ENCODE assay signal across 28 cellular contexts in genomic region chr6:138246650-138247440, GRCh38. TPM values are rescaled to one million over a fixed set of nuclear protein-coding genes. Genes with fewer than 3 reads are reported as not detected.
"Had no signal": no experiment of that assay in that cellular context is flagged by ENCODE, and none has a peak within 500 bp of the region (broad histone marks: within the 10 kb centered on the region; RNA-seq: fewer than 3 reads in every experiment).

No MANE protein-coding gene starts in this region.

- H3K4me1 Mint-ChIP-seq: activated naive CD4-positive, alpha-beta T cell treated with anti-CD3 and anti-CD28 coated beads, Interleukin-2, amount 10 ng/mL, durations not matched to agents 7 days and 5 days; naive thymus-derived CD4-positive, alpha-beta T cell; neural crest cell; stimulated activated naive B cell treated with anti-CD40 and anti-IgM and Interleukin-4, amounts not matched to agents 10 μg/mL and 1 μg/mL and 100 μg/mL, for 72 hours had no signal

- DNase-seq: activated CD4-positive, alpha-beta T cell treated with anti-CD3 and anti-CD28 coated beads for 1 hour; activated CD4-positive, alpha-beta T cell treated with anti-CD3 and anti-CD28 coated beads, Interleukin-2, amount 50 U/mL, for 4 hours; activated CD8-positive, alpha-beta memory T cell treated with anti-CD3 and anti-CD28 coated beads for 24 hours; activated CD8-positive, alpha-beta memory T cell treated with anti-CD3 and anti-CD28 coated beads, Interleukin-2, amount 50 U/mL, for 48 hours; activated naive CD4-positive, alpha-beta T cell treated with anti-CD3 and anti-CD28 coated beads, Interleukin-2, amount 10 ng/mL, durations not matched to agents 7 days and 5 days; activated T-cell treated with anti-CD3 and anti-CD28 coated beads, Interleukin-2, amount 50 U/mL, for 4 hours; amygdala; esophagus squamous epithelium; heart left ventricle; islet precursor cell; left colon; mesenchymal stem cell; naive thymus-derived CD4-positive, alpha-beta T cell; occipital lobe; posterior cingulate gyrus; stimulated activated CD4-positive, alpha-beta T cell treated with anti-CD3 and anti-CD28 coated beads, Interleukin-2, amount 100 ng/mL, for 48 hours; stimulated activated CD8-positive, alpha-beta memory T cell treated with anti-CD3 and anti-CD28 coated beads, Interleukin-4, amount 100 ng/mL, for 48 hours; stimulated activated naive B cell treated with anti-CD40 and anti-IgM and Interleukin-4, amounts not matched to agents 10 μg/mL and 1 μg/mL and 100 μg/mL, for 72 hours; T-helper 9 cell; transverse colon had no signal

- H3K36me3 Mint-ChIP-seq: activated naive CD4-positive, alpha-beta T cell treated with anti-CD3 and anti-CD28 coated beads, Interleukin-2, amount 10 ng/mL, durations not matched to agents 7 days and 5 days; naive thymus-derived CD4-positive, alpha-beta T cell; stimulated activated naive B cell treated with anti-CD40 and anti-IgM and Interleukin-4, amounts not matched to agents 10 μg/mL and 1 μg/mL and 100 μg/mL, for 72 hours had no signal

- H3K36me3 ChIP-seq: cardiac muscle cell, esophagus squamous epithelium, gastroesophageal sphincter, heart left ventricle, transverse colon had no signal

- H3K4me3 Mint-ChIP-seq: activated naive CD4-positive, alpha-beta T cell treated with anti-CD3 and anti-CD28 coated beads, Interleukin-2, amount 10 ng/mL, durations not matched to agents 7 days and 5 days; activated T-cell treated with anti-CD3 and anti-CD28 coated beads, Interleukin-2, amount 50 U/mL, for 4 hours; naive thymus-derived CD4-positive, alpha-beta T cell; neural crest cell; stimulated activated naive B cell treated with anti-CD40 and anti-IgM and Interleukin-4, amounts not matched to agents 10 μg/mL and 1 μg/mL and 100 μg/mL, for 72 hours had no signal

- H3K27ac ChIP-seq: cardiac muscle cell, esophagus squamous epithelium, gastroesophageal sphincter, heart left ventricle, transverse colon had no signal

- H3K27ac Mint-ChIP-seq: activated naive CD4-positive, alpha-beta T cell treated with anti-CD3 and anti-CD28 coated beads, Interleukin-2, amount 10 ng/mL, durations not matched to agents 7 days and 5 days; naive thymus-derived CD4-positive, alpha-beta T cell; stimulated activated naive B cell treated with anti-CD40 and anti-IgM and Interleukin-4, amounts not matched to agents 10 μg/mL and 1 μg/mL and 100 μg/mL, for 72 hours had no signal

- H3K27me3 Mint-ChIP-seq: activated naive CD4-positive, alpha-beta T cell treated with anti-CD3 and anti-CD28 coated beads, Interleukin-2, amount 10 ng/mL, durations not matched to agents 7 days and 5 days had no signal

- H3K4me1 ChIP-seq: gastroesophageal sphincter, transverse colon had no signal

- H3K4me3 ChIP-seq: cardiac muscle cell, esophagus squamous epithelium, gastroesophageal sphincter, heart left ventricle, transverse colon had no signal

- ATAC-seq: activated T-cell treated with anti-CD3 and anti-CD28 coated beads, Interleukin-2, amount 50 U/mL, for 4 hours; gastroesophageal sphincter; heart left ventricle; left colon; naive thymus-derived CD4-positive, alpha-beta T cell; sciatic nerve; stimulated activated naive B cell treated with anti-CD40 and anti-IgM and Interleukin-4, amounts not matched to agents 10 μg/mL and 1 μg/mL and 100 μg/mL, for 72 hours had no signal

- H3K9me3 ChIP-seq: esophagus squamous epithelium, gastroesophageal sphincter, heart left ventricle, transverse colon had no signal

- H3K27me3 ChIP-seq: esophagus squamous epithelium, gastroesophageal sphincter, heart left ventricle, transverse colon had no signal

- H3K9me3 Mint-ChIP-seq: activated naive CD4-positive, alpha-beta T cell treated with anti-CD3 and anti-CD28 coated beads, Interleukin-2, amount 10 ng/mL, durations not matched to agents 7 days and 5 days; activated T-cell treated with anti-CD3 and anti-CD28 coated beads, Interleukin-2, amount 50 U/mL, for 4 hours; naive thymus-derived CD4-positive, alpha-beta T cell; neural crest cell; stimulated activated naive B cell treated with anti-CD40 and anti-IgM and Interleukin-4, amounts not matched to agents 10 μg/mL and 1 μg/mL and 100 μg/mL, for 72 hours had no signal

RNA-seq across cellular contexts. Expression of gene PBOV1, which starts 28.6 kb away (rescaled TPM):
- total RNA-seq: activated T-cell treated with anti-CD3 and anti-CD28 coated beads, Interleukin-2, amount 50 U/mL, for 4 hours; cardiac muscle cell; esophagus squamous epithelium; gastroesophageal sphincter; heart left ventricle; left colon; lower leg skin; mononuclear cell; naive thymus-derived CD4-positive, alpha-beta T cell; neural crest cell; occipital lobe; sciatic nerve; T-helper 1 cell treated with Interleukin-12 subunit alpha and Interleukin-12 subunit beta and Interleukin-4 antibody, amounts not matched to agents 30 ng/mL and 1 ng/mL, for 36 hours; temporal lobe; transverse colon had no signal
